ENCODE assay signal across 26 cellular contexts in genomic region chr10:3678629-3679227, GRCh38.
"Had no signal": no experiment of that assay in that cellular context is flagged by ENCODE, and none has a peak within 500 bp of the region (broad histone marks: within the 10 kb centered on the region; RNA-seq: fewer than 3 reads in every experiment).

No MANE protein-coding gene starts in this region.

- FAIRE-seq: endometrium, islet of Langerhans, keratinocyte had no signal

- H3K4me1 Mint-ChIP-seq: mesothelial cell of epicardium had no signal

- H3K9me3 ChIP-seq: colonic mucosa, esophagus squamous epithelium, gastrocnemius medialis, heart right ventricle, left lung, lower lobe of right lung, mucosa of descending colon had no signal

- H3K4me3 Mint-ChIP-seq: dendritic cell treated with granulocyte-macrophage colony-stimulating factor and Interleukin-4, amounts not matched to agents 40 ng/mL and 50 ng/mL, for 4 days; effector memory CD8-positive, alpha-beta T cell; endodermal cell; mesothelial cell of epicardium had no signal

- H3K27ac ChIP-seq: colonic mucosa, epithelial cell of prostate, esophagus squamous epithelium, gastrocnemius medialis, heart right ventricle, left lung, lower lobe of right lung had no signal

- H3K4me3 ChIP-seq: colonic mucosa, esophagus squamous epithelium, gastrocnemius medialis, heart right ventricle, left lung, lower lobe of right lung, mucosa of descending colon had no signal

- H3K4me1 ChIP-seq: colonic mucosa, gastrocnemius medialis, heart right ventricle, left lung, lower lobe of right lung had no signal

- DNase-seq: colonic mucosa; cortex of kidney; effector CD8-positive, alpha-beta T cell; effector memory CD8-positive, alpha-beta T cell; endodermal cell; erythroblast; esophagus squamous epithelium; foreskin fibroblast; foreskin melanocyte; gastrocnemius medialis; glutamatergic neuron; head of caudate nucleus; heart right ventricle; hippocampal formation; left cardiac atrium; left lung; left ventricle myocardium superior; lower lobe of right lung; mesenchymal stem cell; mucosa of descending colon had no signal

- H3K36me3 Mint-ChIP-seq: mesothelial cell of epicardium had no signal

- H3K9me3 Mint-ChIP-seq: dendritic cell treated with granulocyte-macrophage colony-stimulating factor and Interleukin-4, amounts not matched to agents 40 ng/mL and 50 ng/mL, for 4 days; effector memory CD8-positive, alpha-beta T cell; endodermal cell; mesothelial cell of epicardium had no signal

- H3K27me3 Mint-ChIP-seq: effector memory CD8-positive, alpha-beta T cell had no signal

- H3K27me3 ChIP-seq: colonic mucosa, esophagus squamous epithelium, gastrocnemius medialis, heart right ventricle, left lung had no signal

- H3K27ac Mint-ChIP-seq: dendritic cell treated with granulocyte-macrophage colony-stimulating factor and Interleukin-4, amounts not matched to agents 40 ng/mL and 50 ng/mL, for 4 days; effector memory CD8-positive, alpha-beta T cell; endodermal cell; mesothelial cell of epicardium had no signal

- H3K36me3 ChIP-seq: colonic mucosa, esophagus squamous epithelium, gastrocnemius medialis, heart right ventricle, left lung, lower lobe of right lung had no signal
